ENCODE assay signal across 27 cellular contexts in genomic region chr19:33008738-33009137, GRCh38.
DNase-seq lines count a peak whose midpoint lies in the region; TF ChIP-seq lines count a peak whose summit lies in the region.
"Had no signal": no experiment of that assay in that cellular context is flagged by ENCODE, and none has a peak within 500 bp of the region (broad histone marks: within the 10 kb centered on the region; RNA-seq: fewer than 3 reads in every experiment).

No MANE protein-coding gene starts in this region.

- H3K4me3 ChIP-seq in HEK293 (ENCODE audit: low read depth, low read length): no peak overlapping the region
- H3K4me3 ChIP-seq: A549; BLaER1; BLaER1 treated with 17β-estradiol and CSF1 and Interleukin-3, amounts not matched to agents 10 nM and 100 nM had no signal

- TF ChIP-seq CTCF in HEK293 (tag by site-specific recombination; IDR thresholded peaks at IDR 0.05): no peak

- DNase-seq in central memory CD4-positive, alpha-beta T cell: no peak
- DNase-seq: 8988T; ACHN; AML-193; BE2C; C1 segment of cervical spinal cord; Caco-2; Calu3; CD4-positive, alpha-beta memory T cell; CD4-positive, alpha-beta T cell; CD4-positive, CD25-positive, alpha-beta regulatory T cell; CD8-positive, alpha-beta memory T cell; CD8-positive, alpha-beta T cell; COR-L47; DMS 273 treated with DMSO at 0.1 percent for 48 hours; DMS153; DMS53; DMS79; DMS79 treated with DMSO at 0.1 percent for 48 hours; DND-41; EL had no signal

- no peaks in the 10 kb centered on the region for H3K4me1 ChIP-seq in HEK293 (ENCODE audit: control insufficient read depth, insufficient read depth, low read length)
- H3K4me1 ChIP-seq: BE2C; BLaER1; BLaER1 treated with 17β-estradiol and CSF1 and Interleukin-3, amounts not matched to agents 10 nM and 100 nM had no signal

- CTCF ChIA-PET in HEK293 (lab: Yijun Ruan, JAX): interaction anchor here (1.1 kb wide), 2 partner anchors 44 to 91 kb away, joined by 3 to 4 read pairs; no protein-coding TSS in a partner anchor

- H3K27ac ChIP-seq in HEK293 (ENCODE audit: extremely low read depth, low read depth, low read length): no peak overlapping the region
- H3K27ac ChIP-seq: 22Rv1; A549; BLaER1; BLaER1 treated with 17β-estradiol and CSF1 and Interleukin-3, amounts not matched to agents 10 nM and 100 nM; C4-2B had no signal

- POLR2A ChIA-PET in HEK293 (lab: Yijun Ruan, JAX): no interaction called here

- no peaks in the 10 kb centered on the region for H3K9me3 ChIP-seq in HEK293 (ENCODE audit: control insufficient read depth, insufficient read depth, low read depth, low read length)
- H3K9me3 ChIP-seq: A549; BE2C; BLaER1; BLaER1 treated with 17β-estradiol and CSF1 and Interleukin-3, amounts not matched to agents 10 nM and 100 nM; Caco-2 had no signal

- H3K36me3 ChIP-seq in HEK293 (ENCODE audit: control insufficient read depth in 2 of 2, insufficient read depth in 1 of 2, low read length in 2 of 2): peaks cover 25 to 61% of the 10 kb centered on the region in 2 experiments
- H3K36me3 ChIP-seq: BE2C; BLaER1 treated with 17β-estradiol and CSF1 and Interleukin-3, amounts not matched to agents 10 nM and 100 nM had no signal

TF ChIP-seq in HEK293, 187 proteins besides CTCF, POLR2A, EP300 and RAD21:
- TF ChIP-seq ZNF146 (tag by site-specific recombination; IDR thresholded peaks at IDR 0.05) (peak; percentile 93), SP7 (tag by site-specific recombination; IDR thresholded peaks at IDR 0.05) (no peak)
